Comparison of ENCODE assay signal across 22 cellular contexts in genomic region chr12:132131952-132132351, GRCh38.
"Had no signal": no experiment of that assay in that cellular context is flagged by ENCODE, and none has a peak within 500 bp of the region (broad histone marks: within the 10 kb centered on the region; RNA-seq: fewer than 3 reads in every experiment).

No MANE protein-coding gene starts in this region.

- ATAC-seq: gastroesophageal sphincter; left ventricle myocardium superior; stimulated activated naive B cell treated with anti-CD40 and anti-IgM and Interleukin-4, amounts not matched to agents 10 μg/mL and 1 μg/mL and 100 μg/mL, for 72 hours had no signal

- H3K4me1 ChIP-seq: esophagus muscularis mucosa, gastroesophageal sphincter, parathyroid adenoma, psoas muscle, right lobe of liver, testis, tibial nerve had no signal

- H3K27me3 ChIP-seq: dorsolateral prefrontal cortex, esophagus muscularis mucosa, gastroesophageal sphincter, hepatocyte, right lobe of liver, testis, tibial nerve had no signal

- H3K27ac Mint-ChIP-seq: nephron progenitor cell; stimulated activated naive B cell treated with anti-CD40 and anti-IgM and Interleukin-4, amounts not matched to agents 10 μg/mL and 1 μg/mL and 100 μg/mL, for 72 hours; stimulated activated naive CD8-positive, alpha-beta T cell treated with anti-CD3 and anti-CD28 coated beads, Interleukin-15, amount 100 ng/mL, for 72 hours had no signal

- H3K27me3 Mint-ChIP-seq: naive thymus-derived CD4-positive, alpha-beta T cell; stimulated activated naive B cell treated with anti-CD40 and anti-IgM and Interleukin-4, amounts not matched to agents 10 μg/mL and 1 μg/mL and 100 μg/mL, for 72 hours; stimulated activated naive CD8-positive, alpha-beta T cell treated with anti-CD3 and anti-CD28 coated beads, Interleukin-15, amount 100 ng/mL, for 72 hours had no signal

- H3K4me3 Mint-ChIP-seq: naive thymus-derived CD4-positive, alpha-beta T cell; nephron progenitor cell; stimulated activated naive B cell treated with anti-CD40 and anti-IgM and Interleukin-4, amounts not matched to agents 10 μg/mL and 1 μg/mL and 100 μg/mL, for 72 hours; stimulated activated naive CD8-positive, alpha-beta T cell treated with anti-CD3 and anti-CD28 coated beads, Interleukin-15, amount 100 ng/mL, for 72 hours had no signal

- DNase-seq: cortex of kidney; dorsolateral prefrontal cortex; effector memory CD4-positive, alpha-beta T cell; left colon; left ventricle myocardium superior; naive thymus-derived CD4-positive, alpha-beta T cell; nephron progenitor cell; retina; stimulated activated CD4-positive, alpha-beta T cell treated with anti-CD3 and anti-CD28 coated beads, Interleukin-2, amount 100 ng/mL, for 24 hours; stimulated activated CD4-positive, alpha-beta T cell treated with anti-CD3 and anti-CD28 coated beads, Interleukin-4, amount 100 ng/mL, for 4 hours; stimulated activated naive B cell treated with anti-CD40 and anti-IgM and Interleukin-4, amounts not matched to agents 10 μg/mL and 1 μg/mL and 100 μg/mL, for 72 hours; stimulated activated naive CD8-positive, alpha-beta T cell treated with anti-CD3 and anti-CD28 coated beads, Interleukin-15, amount 100 ng/mL, for 72 hours; testis had no signal

- H3K27ac ChIP-seq: epithelial cell of prostate, esophagus muscularis mucosa, gastroesophageal sphincter, hepatocyte, parathyroid adenoma, psoas muscle, right lobe of liver, skin epidermis, testis, tibial nerve had no signal

- H3K4me1 Mint-ChIP-seq: nephron progenitor cell; stimulated activated naive B cell treated with anti-CD40 and anti-IgM and Interleukin-4, amounts not matched to agents 10 μg/mL and 1 μg/mL and 100 μg/mL, for 72 hours; stimulated activated naive CD8-positive, alpha-beta T cell treated with anti-CD3 and anti-CD28 coated beads, Interleukin-15, amount 100 ng/mL, for 72 hours had no signal
